24 cellular contexts compared by ENCODE assay signal in the genomic region with DNA sequence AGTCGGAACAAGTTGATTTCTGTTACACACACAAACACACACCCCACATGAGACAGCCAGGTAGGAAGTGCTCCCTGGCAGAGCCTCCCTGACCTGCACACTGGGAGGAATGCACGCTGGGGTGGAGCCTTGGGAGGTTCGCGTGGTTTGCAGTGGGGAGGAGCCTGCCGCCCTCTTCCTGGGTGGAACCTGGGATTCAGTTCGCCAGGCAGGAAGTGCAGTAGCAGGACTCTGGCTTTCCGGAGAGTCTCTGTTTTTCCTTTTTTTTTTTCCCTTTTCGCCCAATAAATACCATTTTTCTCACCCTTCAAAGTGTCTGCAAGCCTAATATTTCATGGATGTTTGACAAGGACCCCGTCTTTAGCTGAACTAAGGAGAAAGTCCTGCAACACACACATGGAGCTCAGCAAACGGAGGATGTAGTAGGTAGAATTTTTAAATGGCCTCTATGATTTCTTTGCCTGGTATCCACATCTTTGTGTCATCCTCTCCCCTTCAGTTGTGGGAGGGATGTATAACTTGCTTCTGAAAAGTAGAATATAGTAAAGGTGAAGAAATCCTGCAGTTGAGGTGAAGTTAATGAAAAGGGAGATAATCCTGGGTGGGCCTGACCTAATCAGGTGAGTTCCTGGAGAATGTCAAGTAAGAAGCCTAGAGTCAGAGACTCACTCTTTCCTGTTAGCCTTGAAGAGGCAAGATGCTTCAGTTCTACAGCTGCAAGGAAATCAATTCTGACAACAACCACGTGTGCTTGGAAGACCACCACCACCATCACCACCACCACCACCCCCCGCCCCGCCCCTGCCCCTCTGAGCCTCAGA.
A peak's percentile ranks its signal among the peaks of the same experiment; 100 is the strongest.
DNase-seq lines count a peak whose midpoint lies in the region; ATAC-seq, FAIRE-seq and TF ChIP-seq lines count a peak whose summit lies in the region.
"Had no signal": no experiment of that assay in that cellular context is flagged by ENCODE, and none has a peak within 500 bp of the region (broad histone marks: within the 10 kb centered on the region; RNA-seq: fewer than 3 reads in every experiment).

No MANE protein-coding gene starts in this region.

- H3K27ac ChIP-seq in right atrium auricular region (no peak overlapping the region), H1 (ENCODE audit: low read depth, low read length) (no peak overlapping the region), keratinocyte (ENCODE audit: control insufficient read depth, insufficient read depth, low read length) (no peak overlapping the region), vagina (no peak overlapping the region)
- H3K27ac ChIP-seq: prostate gland, RWPE1, thoracic aorta, VCaP had no signal

- POLR2A ChIA-PET in H1 (lab: Charles Lee; ENCODE audit: partially characterized antibody): interaction anchor here (1.3 to 4.8 kb wide), 4 partner anchors 10 to 19 kb away, joined by 4 to 44 read pairs (median 10); no protein-coding TSS in a partner anchor

- H2BK15ac ChIP-seq in H1 (ENCODE audit: low read length): peak overlapping the region; percentile 81

- peak overlapping the region; percentile 22 for H4K91ac ChIP-seq in H1 (replicated peaks; ENCODE audit: insufficient read length, low read length)

- intact Hi-C loops in Right ventricle myocardium inferior (cut with DNase I) (no loop called here), vagina (cut with DNase I) (loop anchor here (5.0 kb wide), 2 partner anchors 1443 to 1792 kb away; a partner anchor contains a TSS)

- FAIRE-seq in H1 (lab: Jason Lieb, UNC): no peak
- FAIRE-seq in keratinocyte (lab: Jason Lieb, UNC): no peak
- FAIRE-seq in urothelium cell line (lab: Jason Lieb, UNC): no peak
- FAIRE-seq in D721Med (lab: Jason Lieb, UNC): no peak
- FAIRE-seq: H54, kidney had no signal

- H2BK5ac ChIP-seq in H1 (ENCODE audit: low read depth, low read length): peak overlapping the region; percentile 79; the same call in 1 of the 2 replicates

- H3K9me3 ChIP-seq in right atrium auricular region (no peaks in the 10 kb centered on the region), H1 (ENCODE audit: insufficient read depth in 2 of 2, low read depth in 1 of 2, low read length in 1 of 2) (no peaks in the 10 kb centered on the region), keratinocyte (ENCODE audit: control insufficient read depth, low read depth, low read length) (no peaks in the 10 kb centered on the region), vagina (no peaks in the 10 kb centered on the region)
- H3K9me3 ChIP-seq: prostate gland, thoracic aorta had no signal

- no peaks in the 10 kb centered on the region for H3K27me3 ChIP-seq in right atrium auricular region
- no peaks in the 10 kb centered on the region for H3K27me3 ChIP-seq in H1 (replicated peaks in 1 of 4; ENCODE audit: control insufficient read depth in 3 of 4, extremely low read depth in 1 of 4, insufficient read depth in 3 of 4, low read length in 3 of 4)
- H3K27me3 ChIP-seq in keratinocyte (ENCODE audit: control insufficient read depth, extremely low read depth, insufficient read depth, low read length): no peaks in the 10 kb centered on the region
- H3K27me3 ChIP-seq in vagina: no peaks in the 10 kb centered on the region

- peak overlapping the region; percentile 66 for H2BK120ac ChIP-seq in H1 (replicated peaks; ENCODE audit: low read depth, low read length)

- no peak overlapping the region for H3K56ac ChIP-seq in H1 (replicated peaks; ENCODE audit: insufficient read length, low read depth, low read length)

- peak overlapping the region; percentile 51 for H2BK20ac ChIP-seq in H1 (ENCODE audit: low read length)

- H3K4me1 ChIP-seq in right atrium auricular region: peaks cover 0 to 21% of the 10 kb centered on the region in 2 donors
- no peaks in the 10 kb centered on the region; a peak in 1 of 7 replicates for H3K4me1 ChIP-seq in H1 (replicated peaks in 1 of 4; ENCODE audit: control insufficient read depth in 3 of 4, insufficient read depth in 4 of 4, low read length in 3 of 4)
- H3K4me1 ChIP-seq in keratinocyte (ENCODE audit: control insufficient read depth, extremely low read depth, insufficient read depth, low read length): peaks cover 17% of the 10 kb centered on the region
- H3K4me1 ChIP-seq in vagina: peaks cover 9% of the 10 kb centered on the region

- H3K23ac ChIP-seq in H1 (ENCODE audit: insufficient read length): no peak overlapping the region

- no peak overlapping the region for H3K14ac ChIP-seq in H1 (ENCODE audit: insufficient read length)

- no peaks in the 10 kb centered on the region for H3K23me2 ChIP-seq in H1 (ENCODE audit: low read depth, low read length)

- no peak overlapping the region; the same call in 1 of the 2 replicates for H4K8ac ChIP-seq in H1 (ENCODE audit: extremely low read depth, insufficient read depth, low read length)

- no peak for TF ChIP-seq EP300 in H1 (IDR thresholded peaks at IDR 0.05; ENCODE audit: borderline replicate concordance in 1 of 2, low read depth in 2 of 2, low read length in 2 of 2)

- dilution Hi-C loops in keratinocyte (cut with MboI; ENCODE audit: extremely low pct_ligation_motif_present, low sequenced_read_pairs): no loop called here

- H3K9me1 ChIP-seq in keratinocyte (ENCODE audit: control insufficient read depth, extremely low read depth, insufficient read depth, low read length): no peaks in the 10 kb centered on the region

- no peak for TF ChIP-seq CTCF in right atrium auricular region (IDR thresholded peaks at IDR 0.05)
- no peak for TF ChIP-seq CTCF in H1 (IDR thresholded peaks at IDR 0.05; ENCODE audit: control extremely low read depth in 1 of 3, insufficient read depth in 1 of 3, low read depth in 1 of 3, low read length in 3 of 3)
- no peak for TF ChIP-seq CTCF in keratinocyte (optimal IDR thresholded peaks at IDR 0.05 in 1 of 3, IDR thresholded peaks at IDR 0.05 in 1 of 3, conservative IDR thresholded peaks at IDR 0.05 in 1 of 3; ENCODE audit: extremely low read depth in 1 of 3, insufficient read depth in 2 of 3, low read length in 3 of 3)
- no peak for TF ChIP-seq CTCF in vagina (IDR thresholded peaks at IDR 0.05)
- TF ChIP-seq CTCF in D721Med (IDR thresholded peaks at IDR 0.05; ENCODE audit: insufficient read depth, missing control alignments): no peak

- H3K4me3 ChIP-seq in right atrium auricular region (no peak overlapping the region), H1 (ENCODE audit: extremely low read depth in 1 of 4, insufficient read depth in 2 of 4, low read depth in 3 of 4, low read length in 4 of 4) (no peak overlapping the region), keratinocyte (ENCODE audit: control insufficient read depth in 2 of 3, extremely low read depth in 1 of 3, insufficient read depth in 2 of 3, low read depth in 1 of 3, low read length in 3 of 3) (no peak overlapping the region), vagina (no peak overlapping the region)
- H3K4me3 ChIP-seq: prostate gland had no signal

- H3K79me2 ChIP-seq in H1 (ENCODE audit: control insufficient read depth in 1 of 2, insufficient read depth in 2 of 2, low read length in 2 of 2) (no peaks in the 10 kb centered on the region), keratinocyte (ENCODE audit: control insufficient read depth, insufficient read depth, low read length) (no peaks in the 10 kb centered on the region)

- no peak for DNase-seq in Right ventricle myocardium inferior (ENCODE audit: missing footprints)
- DNase-seq in right atrium auricular region (ENCODE audit: low spot score): no peak
- peak in 1 of 2 experiments; percentile 40 for DNase-seq in H1 (ENCODE audit: low read depth in 1 of 2, low spot score in 2 of 2)
- DNase-seq in keratinocyte (ENCODE audit: low read depth, low spot score): no peak
- peak; percentile 36 for DNase-seq in urothelium cell line (ENCODE audit: low spot score)
- no peak for DNase-seq in vagina (ENCODE audit: extremely low spot score in 2 of 2)
- no peak for DNase-seq in activated CD4-positive, alpha-beta T cell treated with anti-CD3 and anti-CD28 coated beads for 4 hours
- no peak for DNase-seq in D721Med (ENCODE audit: insufficient read length, low spot score)
- DNase-seq: activated CD4-positive, alpha-beta T cell treated with anti-CD3 and anti-CD28 coated beads, Interleukin-2, amount 50 U/mL, for 1 hour; activated naive CD8-positive, alpha-beta T cell treated with anti-CD3 and anti-CD28 coated beads, Interleukin-2, amount 50 U/mL, for 24 hours; activated T-cell treated with anti-CD3 and anti-CD28 coated beads, Interleukin-2, amount 50 U/mL, for 48 hours; CD4-positive, alpha-beta memory T cell; KG1; kidney; naive B cell; NCI-H1436; NCI-H2081 treated with DMSO at 0.1 percent for 48 hours; NCI-H345; NCI-H748 treated with DMSO at 0.1 percent for 48 hours had no signal

- H3K4me2 ChIP-seq in H1 (ENCODE audit: insufficient read depth in 1 of 2, low read depth in 2 of 2, low read length in 2 of 2): no peak overlapping the region
- peak overlapping the region; percentile 17 for H3K4me2 ChIP-seq in keratinocyte (ENCODE audit: control insufficient read depth, extremely low read depth, insufficient read depth, low read depth, low read length)

- CTCF ChIA-PET in H1 (lab: Charles Lee; ENCODE audit: partially characterized antibody): interaction anchor here (1.5 to 2.3 kb wide), 5 partner anchors 11 to 127 kb away, joined by 3 to 11 read pairs (median 7); no protein-coding TSS in a partner anchor

- 92% methylated on average over 9 of the region's 13 CpGs; no CpG with 5 or more reads in 1 of the 2 experiments for WGBS in H1 (ENCODE audit: extremely low coverage in 1 of 2, insufficient coverage in 1 of 2, insufficient read length in 1 of 2, insufficient replicate concordance in 2 of 2, low coverage in 1 of 2, low lambda C conversion rate in 2 of 2, missing lambda C conversion rate in 1 of 2), 2 experiments

- no peaks in the 10 kb centered on the region for H3K79me1 ChIP-seq in H1 (ENCODE audit: low read depth, low read length)

- no peaks in the 10 kb centered on the region for H3K36me3 ChIP-seq in right atrium auricular region
- no peaks in the 10 kb centered on the region for H3K36me3 ChIP-seq in H1 (ENCODE audit: control insufficient read depth in 2 of 4, insufficient read depth in 4 of 4, low read length in 3 of 4)
- H3K36me3 ChIP-seq in keratinocyte (ENCODE audit: control insufficient read depth in 2 of 2, extremely low read depth in 1 of 2, insufficient read depth in 2 of 2, low read length in 2 of 2): no peaks in the 10 kb centered on the region
- no peaks in the 10 kb centered on the region for H3K36me3 ChIP-seq in vagina
- H3K36me3 ChIP-seq: prostate gland, thoracic aorta had no signal

- H3K18ac ChIP-seq in H1 (ENCODE audit: extremely low read depth, low read length): no peak overlapping the region

- H4K5ac ChIP-seq in H1 (ENCODE audit: insufficient read length, low read depth, low read length): no peak overlapping the region

- TF ChIP-seq RAD21 in H1 (IDR thresholded peaks at IDR 0.05 in 1 of 2, conservative IDR thresholded peaks at IDR 0.05 in 1 of 2; ENCODE audit: low read depth in 2 of 2, low read length in 2 of 2): no peak

- peak; percentile 17 for ATAC-seq in Right ventricle myocardium inferior
- ATAC-seq: activated naive CD8-positive, alpha-beta T cell treated with anti-CD3 and anti-CD28 coated beads, Interleukin-2, amount 50 U/mL, for 24 hours had no signal

- H3K4ac ChIP-seq in H1 (replicated peaks; ENCODE audit: insufficient read length, low read depth, low read length): no peak overlapping the region

- peak overlapping the region; percentile 93 for H2AK5ac ChIP-seq in H1 (ENCODE audit: low read depth, low read length)

- H4K20me1 ChIP-seq in H1 (replicated peaks in 1 of 2; ENCODE audit: control insufficient read depth in 1 of 2, insufficient read depth in 2 of 2, low read length in 2 of 2) (no peaks in the 10 kb centered on the region), keratinocyte (ENCODE audit: control insufficient read depth, extremely low read depth, insufficient read depth, low read length) (no peaks in the 10 kb centered on the region)

- TF ChIP-seq POLR2A in H1 (IDR thresholded peaks at IDR 0.05; ENCODE audit: control extremely low read depth in 1 of 2, low read depth in 2 of 2, low read length in 2 of 2): no peak
- no peak for TF ChIP-seq POLR2A in vagina (IDR thresholded peaks at IDR 0.05)

- H2AFZ ChIP-seq in H1 (ENCODE audit: low read length) (no peak overlapping the region), keratinocyte (ENCODE audit: control insufficient read depth, low read length) (no peak overlapping the region)

- H2BK12ac ChIP-seq in H1 (ENCODE audit: low read depth, low read length): peak overlapping the region; percentile 97; the same call in 1 of the 2 replicates

- H3K9ac ChIP-seq in H1 (replicated peaks in 1 of 4; ENCODE audit: extremely low read depth in 1 of 4, low read depth in 3 of 4, low read length in 3 of 4): no peak overlapping the region
- no peak overlapping the region for H3K9ac ChIP-seq in keratinocyte (ENCODE audit: control insufficient read depth, extremely low read depth, insufficient read depth, low read length)
